ENCODE assay signal across 1 cellular context in genomic region chr3:17974206-17974841, GRCh38.
A peak's percentile ranks its signal among the peaks of the same experiment; 100 is the strongest.
TF ChIP-seq lines count a peak whose summit lies in the region.

No MANE protein-coding gene starts in this region.

TF ChIP-seq in K562, 482 proteins besides CTCF, POLR2A, EP300 and RAD21 (continued from another document):
- TF ChIP-seq CLOCK (CRISPR knock-in tag; IDR thresholded peaks at IDR 0.05; ENCODE audit: borderline replicate concordance) (no peak), SMAD2 (IDR thresholded peaks at IDR 0.05; ENCODE audit: low read depth, low read length) (no peak), LARP7 (IDR thresholded peaks at IDR 0.05) (no peak), ELF2 (CRISPR knock-in tag; IDR thresholded peaks at IDR 0.05) (no peak), PRPF4 (IDR thresholded peaks at IDR 0.05; ENCODE audit: insufficient read depth, low read depth, low read length, poor library complexity, severe bottlenecking) (no peak), KLF16 (IDR thresholded peaks at IDR 0.05) (no peak), GATAD2B (IDR thresholded peaks at IDR 0.05; ENCODE audit: borderline replicate concordance) (no peak), HSF4 (CRISPR knock-in tag; IDR thresholded peaks at IDR 0.05; ENCODE audit: borderline replicate concordance) (no peak), ZNF551 (CRISPR knock-in tag; IDR thresholded peaks at IDR 0.05) (no peak), RERE (CRISPR knock-in tag; IDR thresholded peaks at IDR 0.05; ENCODE audit: borderline replicate concordance) (no peak), ZNF12 (CRISPR knock-in tag; IDR thresholded peaks at IDR 0.05) (no peak), HDAC1 (IDR thresholded peaks at IDR 0.05) (no peak), CBX8 (IDR thresholded peaks at IDR 0.05; ENCODE audit: borderline replicate concordance, extremely low read depth, low read depth, low read length, poor library complexity, severe bottlenecking) (no peak), ZNF316 (IDR thresholded peaks at IDR 0.05) (peak; percentile 95), TEAD2 (tag; IDR thresholded peaks at IDR 0.05) (no peak), POLR2H (tag; IDR thresholded peaks at IDR 0.05; ENCODE audit: low read depth) (no peak), RREB1 (CRISPR knock-in tag; IDR thresholded peaks at IDR 0.05) (no peak), C11orf30 (IDR thresholded peaks at IDR 0.05; ENCODE audit: low read depth) (peak; percentile 90), RBM39 (optimal IDR thresholded peaks at IDR 0.05; ENCODE audit: low read depth, low read length) (no peak), E2F3 (CRISPR knock-in tag; IDR thresholded peaks at IDR 0.05) (no peak), MAFF (IDR thresholded peaks at IDR 0.05; ENCODE audit: low read length) (peak; percentile 93), ZNF699 (CRISPR knock-in tag; IDR thresholded peaks at IDR 0.05; ENCODE audit: insufficient replicate concordance) (no peak), USF1 (CRISPR knock-in tag; IDR thresholded peaks at IDR 0.05) (no peak), ARID3A (IDR thresholded peaks at IDR 0.05; ENCODE audit: borderline replicate concordance, low read depth, low read length) (no peak), ZNF224 (CRISPR knock-in tag; IDR thresholded peaks at IDR 0.05) (no peak), MAFG (tag; conservative IDR thresholded peaks at IDR 0.05) (peak; percentile 91)
- TF ChIP-seq, protein P1, sequence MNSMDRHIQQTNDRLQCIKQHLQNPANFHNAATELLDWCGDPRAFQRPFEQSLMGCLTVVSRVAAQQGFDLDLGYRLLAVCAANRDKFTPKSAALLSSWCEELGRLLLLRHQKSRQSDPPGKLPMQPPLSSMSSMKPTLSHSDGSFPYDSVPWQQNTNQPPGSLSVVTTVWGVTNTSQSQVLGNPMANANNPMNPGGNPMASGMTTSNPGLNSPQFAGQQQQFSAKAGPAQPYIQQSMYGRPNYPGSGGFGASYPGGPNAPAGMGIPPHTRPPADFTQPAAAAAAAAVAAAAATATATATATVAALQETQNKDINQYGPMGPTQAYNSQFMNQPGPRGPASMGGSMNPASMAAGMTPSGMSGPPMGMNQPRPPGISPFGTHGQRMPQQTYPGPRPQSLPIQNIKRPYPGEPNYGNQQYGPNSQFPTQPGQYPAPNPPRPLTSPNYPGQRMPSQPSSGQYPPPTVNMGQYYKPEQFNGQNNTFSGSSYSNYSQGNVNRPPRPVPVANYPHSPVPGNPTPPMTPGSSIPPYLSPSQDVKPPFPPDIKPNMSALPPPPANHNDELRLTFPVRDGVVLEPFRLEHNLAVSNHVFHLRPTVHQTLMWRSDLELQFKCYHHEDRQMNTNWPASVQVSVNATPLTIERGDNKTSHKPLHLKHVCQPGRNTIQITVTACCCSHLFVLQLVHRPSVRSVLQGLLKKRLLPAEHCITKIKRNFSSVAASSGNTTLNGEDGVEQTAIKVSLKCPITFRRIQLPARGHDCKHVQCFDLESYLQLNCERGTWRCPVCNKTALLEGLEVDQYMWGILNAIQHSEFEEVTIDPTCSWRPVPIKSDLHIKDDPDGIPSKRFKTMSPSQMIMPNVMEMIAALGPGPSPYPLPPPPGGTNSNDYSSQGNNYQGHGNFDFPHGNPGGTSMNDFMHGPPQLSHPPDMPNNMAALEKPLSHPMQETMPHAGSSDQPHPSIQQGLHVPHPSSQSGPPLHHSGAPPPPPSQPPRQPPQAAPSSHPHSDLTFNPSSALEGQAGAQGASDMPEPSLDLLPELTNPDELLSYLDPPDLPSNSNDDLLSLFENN (IDR thresholded peaks at IDR 0.05; ENCODE audit: low read depth in 2 of 2, low read length in 2 of 2): no peak
- TF ChIP-seq, protein P2, sequence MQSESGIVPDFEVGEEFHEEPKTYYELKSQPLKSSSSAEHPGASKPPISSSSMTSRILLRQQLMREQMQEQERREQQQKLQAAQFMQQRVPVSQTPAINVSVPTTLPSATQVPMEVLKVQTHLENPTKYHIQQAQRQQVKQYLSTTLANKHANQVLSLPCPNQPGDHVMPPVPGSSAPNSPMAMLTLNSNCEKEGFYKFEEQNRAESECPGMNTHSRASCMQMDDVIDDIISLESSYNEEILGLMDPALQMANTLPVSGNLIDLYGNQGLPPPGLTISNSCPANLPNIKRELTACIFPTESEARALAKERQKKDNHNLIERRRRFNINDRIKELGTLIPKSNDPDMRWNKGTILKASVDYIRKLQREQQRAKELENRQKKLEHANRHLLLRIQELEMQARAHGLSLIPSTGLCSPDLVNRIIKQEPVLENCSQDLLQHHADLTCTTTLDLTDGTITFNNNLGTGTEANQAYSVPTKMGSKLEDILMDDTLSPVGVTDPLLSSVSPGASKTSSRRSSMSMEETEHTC (IDR thresholded peaks at IDR 0.05): no peak
- TF ChIP-seq, protein P3, sequence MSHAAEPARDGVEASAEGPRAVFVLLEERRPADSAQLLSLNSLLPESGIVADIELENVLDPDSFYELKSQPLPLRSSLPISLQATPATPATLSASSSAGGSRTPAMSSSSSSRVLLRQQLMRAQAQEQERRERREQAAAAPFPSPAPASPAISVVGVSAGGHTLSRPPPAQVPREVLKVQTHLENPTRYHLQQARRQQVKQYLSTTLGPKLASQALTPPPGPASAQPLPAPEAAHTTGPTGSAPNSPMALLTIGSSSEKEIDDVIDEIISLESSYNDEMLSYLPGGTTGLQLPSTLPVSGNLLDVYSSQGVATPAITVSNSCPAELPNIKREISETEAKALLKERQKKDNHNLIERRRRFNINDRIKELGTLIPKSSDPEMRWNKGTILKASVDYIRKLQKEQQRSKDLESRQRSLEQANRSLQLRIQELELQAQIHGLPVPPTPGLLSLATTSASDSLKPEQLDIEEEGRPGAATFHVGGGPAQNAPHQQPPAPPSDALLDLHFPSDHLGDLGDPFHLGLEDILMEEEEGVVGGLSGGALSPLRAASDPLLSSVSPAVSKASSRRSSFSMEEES (CRISPR knock-in tag; IDR thresholded peaks at IDR 0.05): no peak
- TF ChIP-seq, protein P4, sequence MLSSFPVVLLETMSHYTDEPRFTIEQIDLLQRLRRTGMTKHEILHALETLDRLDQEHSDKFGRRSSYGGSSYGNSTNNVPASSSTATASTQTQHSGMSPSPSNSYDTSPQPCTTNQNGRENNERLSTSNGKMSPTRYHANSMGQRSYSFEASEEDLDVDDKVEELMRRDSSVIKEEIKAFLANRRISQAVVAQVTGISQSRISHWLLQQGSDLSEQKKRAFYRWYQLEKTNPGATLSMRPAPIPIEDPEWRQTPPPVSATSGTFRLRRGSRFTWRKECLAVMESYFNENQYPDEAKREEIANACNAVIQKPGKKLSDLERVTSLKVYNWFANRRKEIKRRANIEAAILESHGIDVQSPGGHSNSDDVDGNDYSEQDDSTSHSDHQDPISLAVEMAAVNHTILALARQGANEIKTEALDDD (IDR thresholded peaks at IDR 0.05): no peak
